In the genomic region with DNA sequence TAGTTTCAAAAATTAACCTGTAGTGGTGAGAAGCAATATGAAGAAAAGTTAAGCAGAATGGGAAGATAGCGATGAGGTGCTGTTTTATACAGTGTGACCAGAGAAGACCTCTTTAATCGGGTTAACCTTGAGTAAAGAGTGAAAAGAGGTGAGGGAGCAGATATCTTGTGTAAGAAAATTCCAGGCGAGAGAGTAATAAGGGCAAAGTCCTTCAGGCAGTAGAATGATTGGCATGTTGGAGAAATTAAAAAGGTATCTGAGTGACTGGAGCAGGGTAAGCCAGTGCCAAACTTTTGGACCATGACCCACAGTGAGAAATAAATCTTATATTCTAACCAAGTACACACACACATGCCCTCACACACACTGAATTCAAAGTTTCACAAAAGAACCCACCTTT, we compare ENCODE assay signal across 24 cellular contexts.
"Had no signal": no experiment of that assay in that cellular context is flagged by ENCODE, and none has a peak within 500 bp of the region (broad histone marks: within the 10 kb centered on the region; RNA-seq: fewer than 3 reads in every experiment).

No MANE protein-coding gene starts in this region.

- H3K4me1 ChIP-seq: left lung, prostate gland, spleen, suprapubic skin, tibial artery, upper lobe of right lung had no signal

- H3K36me3 ChIP-seq: heart left ventricle, left lung, ovary, prostate gland, spleen, suprapubic skin, thoracic aorta, tibial artery, upper lobe of right lung had no signal

- ATAC-seq: heart left ventricle; left lung; naive thymus-derived CD4-positive, alpha-beta T cell; natural killer cell treated with Interleukin-12 subunit alpha and Interleukin-12 subunit beta and Interleukin-15 and Interleukin-18, amount 100 ng/mL, for 72 hours; right cardiac atrium; sciatic nerve; stimulated activated effector memory CD8-positive, alpha-beta T cell treated with anti-CD3 and anti-CD28 coated beads, Interleukin-12 subunit alpha, Interleukin-12 subunit beta, amount 100 ng/mL, for 72 hours; upper lobe of right lung had no signal

- H3K27ac ChIP-seq: heart left ventricle, left lung, ovary, prostate gland, skin epidermis, spleen, suprapubic skin, thoracic aorta, tibial artery, upper lobe of right lung had no signal

- H3K4me3 ChIP-seq: heart left ventricle, left lung, lung, ovary, prostate gland, skin epidermis, spleen, suprapubic skin, thoracic aorta, tibial artery, upper lobe of right lung had no signal

- DNase-seq: heart left ventricle; islet precursor cell; left cardiac atrium; left lung; mesendoderm; naive thymus-derived CD4-positive, alpha-beta T cell; ovary; posterior cingulate gyrus; retina; right cardiac atrium; spleen; stimulated activated CD4-positive, alpha-beta T cell treated with anti-CD3 and anti-CD28 coated beads, Interleukin-4, amount 100 ng/mL, for 24 hours; stimulated activated naive CD4-positive, alpha-beta T cell; tibial artery; upper lobe of right lung had no signal

- H3K27me3 ChIP-seq: heart left ventricle, left lung, ovary, spleen, suprapubic skin, tibial artery, upper lobe of right lung had no signal

- FAIRE-seq: urothelium cell line had no signal

- H3K9me3 ChIP-seq: heart left ventricle, left lung, ovary, prostate gland, spleen, suprapubic skin, thoracic aorta, tibial artery, upper lobe of right lung had no signal
